8 cellular contexts compared by ENCODE assay signal in genomic region chr2:24359701-24360049, GRCh38. TPM values are rescaled to one million over a fixed set of nuclear protein-coding genes. Genes with fewer than 3 reads are reported as not detected.
DNase-seq lines count a peak whose midpoint lies in the region; TF ChIP-seq lines count a peak whose summit lies in the region.

No MANE protein-coding gene starts in this region.

- DNase-seq in EH (ENCODE audit: low read depth) (peak; percentile 27), HFFc6 (no peak), PC-9 (no peak), adrenal gland (peak; percentile 53 to 81 (median 73)), hepatocyte (ENCODE audit: low spot score) (peak; percentile 71), sigmoid colon (peak; percentile 82), middle frontal gyrus (ENCODE audit: extremely low spot score, low spot score) (no peak), HCEC 1CT (no peak)

- H3K27me3 Mint-ChIP-seq in HFFc6 (ENCODE audit: insufficient read depth), result peaks cover 3% of the 10 kb centered on the region

- no peaks in the 10 kb centered on the region for H3K36me3 ChIP-seq in PC-9 (ENCODE audit: low read depth)
- H3K36me3 ChIP-seq in adrenal gland (replicated peaks in 1 of 2), result no peaks in the 10 kb centered on the region
- no peaks in the 10 kb centered on the region for H3K36me3 ChIP-seq in hepatocyte (replicated peaks; ENCODE audit: insufficient read depth, low read depth)
- no peaks in the 10 kb centered on the region for H3K36me3 ChIP-seq in sigmoid colon

- H3K9me3 Mint-ChIP-seq in HFFc6, result no peaks in the 10 kb centered on the region

- H3K9me3 ChIP-seq in PC-9 (ENCODE audit: insufficient read depth, low read depth), result no peaks in the 10 kb centered on the region
- no peaks in the 10 kb centered on the region for H3K9me3 ChIP-seq in adrenal gland (replicated peaks in 1 of 3)
- no peaks in the 10 kb centered on the region for H3K9me3 ChIP-seq in hepatocyte (ENCODE audit: low read depth)
- no peaks in the 10 kb centered on the region for H3K9me3 ChIP-seq in sigmoid colon

- H4K20me1 ChIP-seq in PC-9 (ENCODE audit: insufficient read depth), result 0 out of 2 replicates have a peak, but pooled peaks cover 5% of the 10 kb centered on the region
- H4K20me1 ChIP-seq in hepatocyte (ENCODE audit: insufficient read depth, poor library complexity, severe bottlenecking), result peaks cover 4% of the 10 kb centered on the region

- peak; percentile 10 to 41 for TF ChIP-seq POLR2A in adrenal gland (IDR thresholded peaks at IDR 0.05)
- no peak for TF ChIP-seq POLR2A in sigmoid colon (IDR thresholded peaks at IDR 0.05)

- intact Hi-C loops in PC-9 (cut with micrococcal nuclease; ENCODE audit: unreplicated experiment) (loop anchor here (1.0 to 10.0 kb wide), 2 partner anchors 125 to 275 kb away; partner anchors contain the start of gene TP53I3), adrenal gland (cut with DNase I) (no loop called here), sigmoid colon (cut with DNase I) (loop anchor here (2.0 kb wide), 1 partner anchor 55 kb away; no protein-coding TSS in a partner anchor)

- H3K79me2 ChIP-seq in PC-9 (ENCODE audit: low read depth) (peaks cover 47% of the 10 kb centered on the region), hepatocyte (peaks cover 53% of the 10 kb centered on the region)

- H3K9me2 ChIP-seq in PC-9 (ENCODE audit: insufficient read depth), result no peaks in the 10 kb centered on the region
- H3K9me2 ChIP-seq in hepatocyte (replicated peaks; ENCODE audit: insufficient read depth), result no peaks in the 10 kb centered on the region

- no TSS peak for BruUV-seq in PC-9 (replicated peaks; lab: Mats Ljungman, UMichigan)

- H3K4me3 ChIP-seq in PC-9 (peak overlapping the region; percentile 97), adrenal gland (peak overlapping the region; percentile 69 to 99 (median 89)), hepatocyte (peak overlapping the region; percentile 90), sigmoid colon (peak overlapping the region; percentile 77 to 100 (median 94))

- H2AFZ ChIP-seq in PC-9 (peak overlapping the region; percentile 98), hepatocyte (peak overlapping the region; percentile 49)

- H3K27ac ChIP-seq in PC-9 (peak overlapping the region; percentile 54; the same call in 1 of the 2 replicates), adrenal gland (peak overlapping the region; percentile 95 to 98 (median 97)), hepatocyte (peak overlapping the region; percentile 98), sigmoid colon (peak overlapping the region; percentile 88 to 98 (median 94))

- POLR2A ChIA-PET in PC-9 (lab: Charles Lee; ENCODE audit: unreplicated experiment), result no interaction called here

- H3K4me2 ChIP-seq in PC-9 (peak overlapping the region; percentile 82), hepatocyte (peak overlapping the region; percentile 87)

- H3K4me1 ChIP-seq in PC-9 (replicated peaks; ENCODE audit: insufficient read depth), result peaks cover 23% of the 10 kb centered on the region
- H3K4me1 ChIP-seq in adrenal gland (replicated peaks in 1 of 2), result peaks cover 4 to 24% of the 10 kb centered on the region in 2 donors
- H3K4me1 ChIP-seq in hepatocyte (ENCODE audit: insufficient read depth), result peaks cover 6% of the 10 kb centered on the region
- peaks cover 0 to 30% (median 16%) of the 10 kb centered on the region in 4 donors for H3K4me1 ChIP-seq in sigmoid colon

- WGBS in adrenal gland, 4 donors, result 0 to 1% (median 1%) methylated on average over 16 to 32 of the region's 32 CpGs
- under 1% methylated on average over 29 of the region's 32 CpGs for WGBS in hepatocyte (ENCODE audit: low lambda C conversion rate, missing lambda C conversion rate)
- 0% methylated on average over 32 of the region's 32 CpGs for WGBS in sigmoid colon, 2 donors

- peaks cover 10% of the 10 kb centered on the region; the same call in 1 of the 2 replicates for H3F3A ChIP-seq in PC-9 (ENCODE audit: insufficient read depth, low read depth)

- H3K27me3 ChIP-seq in PC-9 (ENCODE audit: insufficient read depth, low read depth) (no peaks in the 10 kb centered on the region), adrenal gland (no peaks in the 10 kb centered on the region), hepatocyte (no peaks in the 10 kb centered on the region), sigmoid colon (no peaks in the 10 kb centered on the region)

- peak overlapping the region; percentile 91 for H3K4me3 Mint-ChIP-seq in HFFc6

- no peak for TF ChIP-seq CTCF in HFFc6 (IDR thresholded peaks at IDR 0.05)
- TF ChIP-seq CTCF in PC-9 (conservative IDR thresholded peaks at IDR 0.05), result no peak
- no peak for TF ChIP-seq CTCF in adrenal gland (IDR thresholded peaks at IDR 0.05)
- TF ChIP-seq CTCF in hepatocyte (IDR thresholded peaks at IDR 0.05; ENCODE audit: poor library complexity), result no peak
- TF ChIP-seq CTCF in sigmoid colon (IDR thresholded peaks at IDR 0.05), result no peak

- peak overlapping the region; percentile 75 for H3K27ac Mint-ChIP-seq in HFFc6

- peaks cover 20% of the 10 kb centered on the region for H3K4me1 Mint-ChIP-seq in HFFc6 (ENCODE audit: low read depth)

- no peak for TF ChIP-seq EP300 in sigmoid colon (IDR thresholded peaks at IDR 0.05)

- CTCF ChIA-PET in PC-9 (lab: Charles Lee), result no interaction called here

- peaks cover 6% of the 10 kb centered on the region; the same call in 1 of the 2 replicates for H3K36me3 Mint-ChIP-seq in HFFc6 (ENCODE audit: low read depth)

RNA-seq across cellular contexts. Expression of gene ITSN2, which starts 0.7 kb away (rescaled TPM):
- 10 to 100 TPM; 26.2 to 32.3 (median 29.5) TPM for total RNA-seq in HFFc6 (2021; fragmentation: NEBNext Ultra II Directional; extraction: Animal tissue kit (Norgen Biotek cat#: 25700))
- total RNA-seq in PC-9 (2021), result 28.4 and 30.4 TPM in 2 replicates
- 100 to 1,000 TPM in 1 of 8 donors, 10 to 100 TPM in 7; 36.6 to 108 (median 63.1) TPM for total RNA-seq in adrenal gland
- polyA plus RNA-seq in adrenal gland, result 10 to 100 TPM; 39.2 to 63.2 (median 39.3) TPM
- total RNA-seq in hepatocyte, result 24.5 and 34.4 TPM in 2 replicates
- 20.3 and 29.4 TPM in 2 replicates for polyA plus RNA-seq in hepatocyte
- 10 to 100 TPM; 56.0 to 73.6 (median 58.1) TPM for total RNA-seq in sigmoid colon
- 10 to 100 TPM; 19.2 to 27.0 (median 19.7) TPM for polyA plus RNA-seq in sigmoid colon

Comparison
In these comparisons a context has a peak if more than half of its experiments do, and no peak if none do; other contexts are left out.
1. DNase-seq: peak in EH (single experiment), adrenal gland (7 of 7), hepatocyte (single experiment) and sigmoid colon (single experiment); none in HFFc6 (single experiment), PC-9 (0 of 2), middle frontal gyrus (single experiment) and HCEC 1CT (single experiment).
2. POLR2A ChIP-seq: peak in adrenal gland (2 of 2); none in sigmoid colon (0 of 2).
3. intact Hi-C loops: an anchor here in PC-9 (1.0 to 10.0 kb wide) and sigmoid colon (2.0 kb wide); none called in adrenal gland.
4. Peak in every context shown above with its lines, with median percentiles within 50 percentile points of each other: H3K27ac ChIP-seq and H3K4me3 ChIP-seq.